21 cellular contexts compared by ENCODE assay signal in genomic region chr18:54241483-54241882, GRCh38. TPM values are rescaled to one million over a fixed set of nuclear protein-coding genes. Genes with fewer than 3 reads are reported as not detected.
DNase-seq lines count a peak whose midpoint lies in the region; ATAC-seq and TF ChIP-seq lines count a peak whose summit lies in the region.
"Had no signal": no experiment of that assay in that cellular context is flagged by ENCODE, and none has a peak within 500 bp of the region (broad histone marks: within the 10 kb centered on the region; RNA-seq: fewer than 3 reads in every experiment).

No MANE protein-coding gene starts in this region.

- H3K4me1 ChIP-seq in body of pancreas: peaks cover 35% of the 10 kb centered on the region
- H3K4me1 ChIP-seq in neuronal stem cell (ENCODE audit: control insufficient read depth in 2 of 2, insufficient read depth in 1 of 2, low read depth in 1 of 2, low read length in 2 of 2): peaks cover 0 to 2% of the 10 kb centered on the region in 2 donors
- H3K4me1 ChIP-seq in upper lobe of right lung: peaks cover 10% of the 10 kb centered on the region

- H2BK5ac ChIP-seq in neuronal stem cell (ENCODE audit: low read length): no peak overlapping the region

- peak overlapping the region; percentile 53 for H3K4ac ChIP-seq in neuronal stem cell (ENCODE audit: low read length)

- H3K14ac ChIP-seq in neuronal stem cell (ENCODE audit: low read length): no peak overlapping the region

- CTCF ChIA-PET in HEK293T (lab: Yijun Ruan, JAX): no interaction called here

- H3K9me3 ChIP-seq in body of pancreas: no peaks in the 10 kb centered on the region
- H3K9me3 ChIP-seq in neuronal stem cell (replicated peaks in 1 of 2; ENCODE audit: control insufficient read depth in 2 of 2, insufficient read depth in 1 of 2, low read depth in 1 of 2, low read length in 2 of 2): no peaks in the 10 kb centered on the region
- no peaks in the 10 kb centered on the region for H3K9me3 ChIP-seq in upper lobe of right lung
- H3K9me3 ChIP-seq: SK-N-SH had no signal

- H3K4me2 ChIP-seq in neuronal stem cell (ENCODE audit: insufficient read depth, low read length, poor library complexity, severe bottlenecking): no peak overlapping the region
- H3K4me2 ChIP-seq: SK-N-SH had no signal

- peak overlapping the region; percentile 82 to 93 (median 88) for H3K27ac ChIP-seq in body of pancreas
- H3K27ac ChIP-seq in neuronal stem cell (replicated peaks; ENCODE audit: low read length): no peak overlapping the region
- no peak overlapping the region for H3K27ac ChIP-seq in upper lobe of right lung

- peak overlapping the region; percentile 56 for H3K23ac ChIP-seq in neuronal stem cell (ENCODE audit: low read depth, low read length, poor library complexity)

- H3K27me3 ChIP-seq in H7 (ENCODE audit: control insufficient read depth, insufficient read depth, low read length): no peaks in the 10 kb centered on the region
- no peaks in the 10 kb centered on the region for H3K27me3 ChIP-seq in body of pancreas
- no peaks in the 10 kb centered on the region for H3K27me3 ChIP-seq in neuronal stem cell (ENCODE audit: control insufficient read depth in 3 of 3, insufficient read depth in 3 of 3, low read depth in 1 of 3, low read length in 3 of 3)
- H3K27me3 ChIP-seq in upper lobe of right lung: no peaks in the 10 kb centered on the region
- H3K27me3 ChIP-seq: BLaER1 had no signal

- ATAC-seq in body of pancreas: no peak
- peak; percentile 15 for ATAC-seq in upper lobe of right lung
- no peak for ATAC-seq in HG03469 (IDR thresholded peaks at IDR 0.05; ENCODE audit: unreplicated experiment)
- ATAC-seq: K562, Panc1 had no signal

- TF ChIP-seq CTCF in body of pancreas (IDR thresholded peaks at IDR 0.05) (no peak), upper lobe of right lung (IDR thresholded peaks at IDR 0.05) (no peak)

- no peak for TF ChIP-seq POLR2A in body of pancreas (IDR thresholded peaks at IDR 0.05)

- H3K9ac ChIP-seq in neuronal stem cell (ENCODE audit: low read depth, low read length, poor library complexity): no peak overlapping the region
- H3K9ac ChIP-seq: BLaER1, SK-N-SH had no signal

- no peak overlapping the region for H4K91ac ChIP-seq in neuronal stem cell (ENCODE audit: low read depth, low read length, poor library complexity)

- 98 to 100% methylated on average over 2 to 4 of the region's 4 CpGs for WGBS in body of pancreas, 2 donors
- WGBS in neuronal stem cell (ENCODE audit: extremely low coverage in 2 of 2, insufficient read length in 2 of 2, insufficient replicate concordance in 1 of 2), 2 donors: no CpG with 5 or more reads among the region's 4 CpGs

- no peak overlapping the region for H4K8ac ChIP-seq in neuronal stem cell (ENCODE audit: low read depth, low read length)

- no peaks in the 10 kb centered on the region for H3K36me3 ChIP-seq in H7 (replicated peaks; ENCODE audit: control insufficient read depth, insufficient read depth, low read length)
- no peaks in the 10 kb centered on the region for H3K36me3 ChIP-seq in body of pancreas (replicated peaks in 1 of 2; ENCODE audit: insufficient read depth in 1 of 2, low read depth in 2 of 2)
- H3K36me3 ChIP-seq in neuronal stem cell (replicated peaks in 1 of 2; ENCODE audit: control insufficient read depth in 2 of 2, insufficient read depth in 2 of 2, low read length in 2 of 2): no peaks in the 10 kb centered on the region
- H3K36me3 ChIP-seq in upper lobe of right lung: no peaks in the 10 kb centered on the region
- H3K36me3 ChIP-seq: BLaER1 had no signal

- no peaks in the 10 kb centered on the region for H3K79me1 ChIP-seq in neuronal stem cell (ENCODE audit: low read depth, low read length)

- peak overlapping the region; percentile 96 for H2BK15ac ChIP-seq in neuronal stem cell (ENCODE audit: low read length)

- no peak overlapping the region for H2AFZ ChIP-seq in neuronal stem cell (ENCODE audit: low read length)

- H2BK12ac ChIP-seq in neuronal stem cell (ENCODE audit: low read length): peak overlapping the region; percentile 14

- no peak overlapping the region for H2BK120ac ChIP-seq in neuronal stem cell (ENCODE audit: low read depth, low read length)

- intact Hi-C loops in body of pancreas (cut with DNase I): no loop called here
- intact Hi-C loops in upper lobe of right lung (cut with DNase I): no loop called here

- peak overlapping the region; percentile 95 for H2AK5ac ChIP-seq in neuronal stem cell (ENCODE audit: low read depth, low read length)

- peak overlapping the region; percentile 93 for H3K18ac ChIP-seq in neuronal stem cell (ENCODE audit: low read length)

- H3K4me3 ChIP-seq in H7 (ENCODE audit: insufficient read depth, low read depth, low read length) (no peak overlapping the region), body of pancreas (no peak overlapping the region), neuronal stem cell (ENCODE audit: low read length in 2 of 2) (no peak overlapping the region), upper lobe of right lung (no peak overlapping the region)
- H3K4me3 ChIP-seq: BLaER1, K562 had no signal

- DNase-seq in H7 (peak; percentile 21), body of pancreas (no peak), neuronal stem cell (ENCODE audit: low spot score) (no peak), upper lobe of right lung (no peak), NCI-H2171 (lab: John Stamatoyannopoulos, UW) (no peak), HEK293T (ENCODE audit: extremely low spot score) (no peak)
- DNase-seq: Calu3; CD8-positive, alpha-beta memory T cell; MM.1S; NCI-H1092 treated with DMSO at 0.1 percent for 48 hours; NCI-H1436 treated with DMSO at 0.1 percent for 48 hours; NCI-H1930; NCI-H2227 treated with DMSO at 0.1 percent for 48 hours; NCI-H510A; NCI-H774; SIG-M5; SK-N-SH had no signal

- POLR2A ChIA-PET in HEK293T (lab: Yijun Ruan, JAX): no interaction called here

TF ChIP-seq in HEK293T, 16 proteins besides CTCF, POLR2A, EP300 and RAD21:
- TF ChIP-seq FOXA1 (IDR thresholded peaks at IDR 0.05): no peak
- TF ChIP-seq ELF4 (IDR thresholded peaks at IDR 0.05): no peak

RNA-seq across cellular contexts. Expression of gene MBD2, which starts 17.0 kb away (rescaled TPM):
- 55.9 and 61.0 TPM in 2 replicates for total RNA-seq in H7 (2014; rRNA removed; shearing (Covaris generic))
- total RNA-seq in body of pancreas (10 to 100 TPM; 26.4 to 29.1 TPM), upper lobe of right lung (78.4 TPM)
- polyA plus RNA-seq in neuronal stem cell (2013, experiment 1 of 2): 31.4 TPM
- 31.2 TPM for polyA plus RNA-seq in neuronal stem cell (2013, experiment 2 of 2)

RNA-seq across cellular contexts. Expression of gene POLI, which starts 27.8 kb away (rescaled TPM):
- 30.7 and 55.2 TPM in 2 replicates for total RNA-seq in H7 (2014; rRNA removed; shearing (Covaris generic))
- total RNA-seq in body of pancreas: 10 to 100 TPM; 30.7 to 34.2 TPM
- polyA plus RNA-seq in neuronal stem cell (2013, experiment 1 of 2): 36.1 TPM
- 38.0 TPM for polyA plus RNA-seq in neuronal stem cell (2013, experiment 2 of 2)
- 32.0 TPM for total RNA-seq in upper lobe of right lung

Comparison
In these comparisons a context has a peak if more than half of its experiments do, and no peak if none do; other contexts are left out.
1. H3K27ac ChIP-seq: peak in body of pancreas (4 of 4); none in neuronal stem cell (single experiment) and upper lobe of right lung (single experiment).